17 cellular contexts compared by ENCODE assay signal in genomic region chr2:100073110-100073509, GRCh38.
DNase-seq lines count a peak whose midpoint lies in the region; ATAC-seq, FAIRE-seq and TF ChIP-seq lines count a peak whose summit lies in the region.
"Had no signal": no experiment of that assay in that cellular context is flagged by ENCODE, and none has a peak within 500 bp of the region (broad histone marks: within the 10 kb centered on the region; RNA-seq: fewer than 3 reads in every experiment).

No MANE protein-coding gene starts in this region.

- H3K4me1 Mint-ChIP-seq in stimulated activated naive B cell treated with anti-CD40 and anti-IgM and Interleukin-4, amounts not matched to agents 10 μg/mL and 1 μg/mL and 100 μg/mL, for 72 hours: peaks cover 45 to 69% of the 10 kb centered on the region in 2 donors

- H3K27me3 ChIP-seq in cardiac muscle cell: no peaks in the 10 kb centered on the region
- H3K27me3 ChIP-seq in adrenal gland: no peaks in the 10 kb centered on the region
- peaks cover 3% of the 10 kb centered on the region; the same call in 1 of the 2 replicates for H3K27me3 ChIP-seq in HAP-1 (ENCODE audit: low read depth)

- H3K4me3 ChIP-seq in cardiac muscle cell (no peak overlapping the region), adrenal gland (no peak overlapping the region), HAP-1 (no peak overlapping the region)
- H3K4me3 ChIP-seq: GM23248 had no signal

- no peak for DNase-seq in Right ventricle myocardium inferior (ENCODE audit: missing footprints)
- no peak for DNase-seq in cardiac septum (ENCODE audit: low spot score)
- no peak for DNase-seq in cardiac muscle cell (ENCODE audit: low read depth in 1 of 2, low spot score in 1 of 2)
- DNase-seq in left ventricle myocardium superior: peak; percentile 55
- DNase-seq in stimulated activated naive B cell treated with anti-CD40 and anti-IgM and Interleukin-4, amounts not matched to agents 10 μg/mL and 1 μg/mL and 100 μg/mL, for 72 hours: no peak
- DNase-seq in adrenal gland: no peak
- no peak for DNase-seq in HAP-1 (ENCODE audit: low spot score in 2 of 2)
- no peak for DNase-seq in D721Med (ENCODE audit: insufficient read length, low spot score)
- DNase-seq: ACHN; C1 segment of cervical spinal cord; CD8-positive, alpha-beta T cell; COR-L47; GM23248 had no signal

- no peaks in the 10 kb centered on the region for H3K27me3 Mint-ChIP-seq in stimulated activated naive B cell treated with anti-CD40 and anti-IgM and Interleukin-4, amounts not matched to agents 10 μg/mL and 1 μg/mL and 100 μg/mL, for 72 hours
- H3K27me3 Mint-ChIP-seq: B cell, IgD-negative memory B cell had no signal

- WGBS in adrenal gland, 4 donors: 83 to 91% (median 86%) methylated on average over 3 of the region's 3 CpGs

- H3K27ac ChIP-seq in cardiac muscle cell: peak overlapping the region; percentile 60
- no peak overlapping the region for H3K27ac ChIP-seq in adrenal gland
- H3K27ac ChIP-seq: GM23248 had no signal

- H3K36me3 ChIP-seq in cardiac muscle cell: no peaks in the 10 kb centered on the region
- no peaks in the 10 kb centered on the region for H3K36me3 ChIP-seq in adrenal gland (replicated peaks in 1 of 2)
- no peaks in the 10 kb centered on the region for H3K36me3 ChIP-seq in HAP-1 (replicated peaks)

- no peak for TF ChIP-seq CTCF in cardiac muscle cell (IDR thresholded peaks at IDR 0.05; ENCODE audit: low read depth, low read length)
- TF ChIP-seq CTCF in adrenal gland (IDR thresholded peaks at IDR 0.05): no peak
- no peak for TF ChIP-seq CTCF in D721Med (IDR thresholded peaks at IDR 0.05; ENCODE audit: insufficient read depth, missing control alignments)

- H3K9me3 Mint-ChIP-seq in stimulated activated naive B cell treated with anti-CD40 and anti-IgM and Interleukin-4, amounts not matched to agents 10 μg/mL and 1 μg/mL and 100 μg/mL, for 72 hours: no peaks in the 10 kb centered on the region
- H3K9me3 Mint-ChIP-seq: CD8-positive, alpha-beta T cell; IgD-negative memory B cell had no signal

- in situ Hi-C loops in HAP-1 (cut with MboI; ENCODE audit: low sequenced_read_pairs): no loop called here

- no peak for FAIRE-seq in D721Med (lab: Jason Lieb, UNC)
- FAIRE-seq: GM12891, H54 had no signal

- no peak for TF ChIP-seq POLR2A in adrenal gland (IDR thresholded peaks at IDR 0.05)

- peak overlapping the region; percentile 80 for H3K27ac Mint-ChIP-seq in stimulated activated naive B cell treated with anti-CD40 and anti-IgM and Interleukin-4, amounts not matched to agents 10 μg/mL and 1 μg/mL and 100 μg/mL, for 72 hours
- H3K27ac Mint-ChIP-seq: B cell; CD8-positive, alpha-beta T cell had no signal

- H3K36me3 Mint-ChIP-seq in stimulated activated naive B cell treated with anti-CD40 and anti-IgM and Interleukin-4, amounts not matched to agents 10 μg/mL and 1 μg/mL and 100 μg/mL, for 72 hours: peaks cover 13 to 49% of the 10 kb centered on the region in 2 donors

- intact Hi-C loops in Right ventricle myocardium inferior (cut with DNase I) (no loop called here), cardiac septum (cut with DNase I) (loop anchor here (5.0 kb wide), 1 partner anchor 61 kb away; no protein-coding TSS in a partner anchor), left ventricle myocardium superior (cut with micrococcal nuclease) (no loop called here), adrenal gland (cut with DNase I) (no loop called here)

- no peak overlapping the region for H3K4me3 Mint-ChIP-seq in stimulated activated naive B cell treated with anti-CD40 and anti-IgM and Interleukin-4, amounts not matched to agents 10 μg/mL and 1 μg/mL and 100 μg/mL, for 72 hours
- H3K4me3 Mint-ChIP-seq: B cell; CD8-positive, alpha-beta T cell had no signal

- ATAC-seq in Right ventricle myocardium inferior (peak; percentile 85), left ventricle myocardium superior (peak; percentile 95)
- no peak for ATAC-seq in stimulated activated naive B cell treated with anti-CD40 and anti-IgM and Interleukin-4, amounts not matched to agents 10 μg/mL and 1 μg/mL and 100 μg/mL, for 72 hours (replicated peaks)
- ATAC-seq: CD8-positive, alpha-beta T cell had no signal

- H3K4me1 ChIP-seq in cardiac muscle cell (ENCODE audit: low read depth) (peaks cover 33% of the 10 kb centered on the region), adrenal gland (replicated peaks in 1 of 2) (no peaks in the 10 kb centered on the region), HAP-1 (no peaks in the 10 kb centered on the region)

- H3K9me3 ChIP-seq in cardiac muscle cell (ENCODE audit: low read depth) (no peaks in the 10 kb centered on the region), adrenal gland (replicated peaks in 1 of 3) (no peaks in the 10 kb centered on the region), HAP-1 (no peaks in the 10 kb centered on the region)

Comparison
In these comparisons a context has a peak if more than half of its experiments do, and no peak if none do; other contexts are left out.
1. ATAC-seq: peak in Right ventricle myocardium inferior (single experiment) and left ventricle myocardium superior (single experiment); none in stimulated activated naive B cell treated with anti-CD40 and anti-IgM and Interleukin-4, amounts not matched to agents 10 μg/mL and 1 μg/mL and 100 μg/mL, for 72 hours (0 of 2).